ENCODE assay signal across 11 cellular contexts in the genomic region with DNA sequence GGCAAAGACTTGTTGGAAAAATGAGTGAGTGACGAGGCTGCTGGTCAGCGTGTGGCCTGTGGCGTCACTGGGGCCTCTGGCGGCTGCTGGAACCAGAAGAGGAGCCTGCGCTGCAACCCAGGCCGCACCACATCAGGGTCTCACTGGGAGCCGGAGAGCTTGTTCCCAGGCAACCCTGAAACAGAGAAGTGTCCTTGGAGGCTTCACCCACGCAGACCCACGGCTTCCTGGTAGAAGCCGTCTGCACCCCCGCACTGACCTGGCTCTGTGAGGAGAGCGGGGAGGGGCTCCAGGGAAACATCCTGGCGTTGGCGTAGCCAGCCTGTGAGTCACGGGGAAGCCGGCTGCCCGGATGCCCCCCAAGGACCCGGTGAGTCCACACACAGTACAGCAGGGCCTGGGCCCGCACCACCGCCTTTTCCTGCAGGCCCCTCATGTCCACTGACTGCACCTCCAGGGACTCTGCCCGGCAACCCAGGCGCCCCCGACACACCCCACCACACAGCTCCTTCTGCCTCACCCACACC. TPM values are rescaled to one million over a fixed set of nuclear protein-coding genes. Genes with fewer than 3 reads are reported as not detected.
DNase-seq lines count a peak whose midpoint lies in the region; ATAC-seq and TF ChIP-seq lines count a peak whose summit lies in the region.
"Had no signal": no experiment of that assay in that cellular context is flagged by ENCODE, and none has a peak within 500 bp of the region (broad histone marks: within the 10 kb centered on the region; RNA-seq: fewer than 3 reads in every experiment).

No MANE protein-coding gene starts in this region.

- H3K9me3 ChIP-seq in colonic mucosa (no peaks in the 10 kb centered on the region), suprapubic skin (no peaks in the 10 kb centered on the region)

- H3K27me3 ChIP-seq in colonic mucosa (no peaks in the 10 kb centered on the region), suprapubic skin (no peaks in the 10 kb centered on the region)

- peak overlapping the region; percentile 26; the same call in 1 of the 2 replicates for H3K4me3 Mint-ChIP-seq in HFFc6

- H3K4me1 Mint-ChIP-seq in HFFc6 (ENCODE audit: low read depth) = peaks cover 14% of the 10 kb centered on the region

- intact Hi-C loops in colonic mucosa (cut with DNase I) = no loop called here

- no peak for TF ChIP-seq POLR2A in suprapubic skin (IDR thresholded peaks at IDR 0.05)

- H3K27me3 Mint-ChIP-seq in HFFc6 (ENCODE audit: insufficient read depth) = peaks cover 4% of the 10 kb centered on the region

- H3K36me3 Mint-ChIP-seq in HFFc6 (ENCODE audit: low read depth) = no peaks in the 10 kb centered on the region

- H3K4me1 ChIP-seq in colonic mucosa (no peaks in the 10 kb centered on the region), suprapubic skin (peaks cover 12% of the 10 kb centered on the region)

- no peak for ATAC-seq in GM21381 (IDR thresholded peaks at IDR 0.05; ENCODE audit: unreplicated experiment)

- TF ChIP-seq CTCF in HFFc6 (IDR thresholded peaks at IDR 0.05) = no peak
- no peak for TF ChIP-seq CTCF in colonic mucosa (IDR thresholded peaks at IDR 0.05)
- no peak for TF ChIP-seq CTCF in suprapubic skin (IDR thresholded peaks at IDR 0.05)

- no peaks in the 10 kb centered on the region for H3K9me3 Mint-ChIP-seq in HFFc6

- H3K36me3 ChIP-seq in colonic mucosa = no peaks in the 10 kb centered on the region
- no peaks in the 10 kb centered on the region for H3K36me3 ChIP-seq in suprapubic skin

- WGBS in suprapubic skin = 63% methylated on average over 14 of the region's 23 CpGs

- peak overlapping the region; percentile 12 for H3K27ac ChIP-seq in colonic mucosa
- H3K27ac ChIP-seq in suprapubic skin = peak overlapping the region; percentile 72

- H3K4me3 ChIP-seq in colonic mucosa (no peak overlapping the region), suprapubic skin (no peak overlapping the region)

- no peak for TF ChIP-seq EP300 in suprapubic skin (IDR thresholded peaks at IDR 0.05)

- peak overlapping the region; percentile 92 for H3K27ac Mint-ChIP-seq in HFFc6

- DNase-seq in HFFc6 (peak; percentile 50), colonic mucosa (no peak), kidney glomerular epithelial cell (lab: John Stamatoyannopoulos, UW) (peak; percentile 74), suprapubic skin (ENCODE audit: low spot score in 2 of 2) (peak; percentile 84), NCI-H524 treated with DMSO at 0.1 percent for 48 hours (lab: John Stamatoyannopoulos, UW) (no peak), NCI-H1105 (lab: John Stamatoyannopoulos, UW) (no peak), GM19240 (ENCODE audit: insufficient read length, low spot score) (no peak)
- DNase-seq: activated CD8-positive, alpha-beta memory T cell treated with anti-CD3 and anti-CD28 coated beads for 24 hours; NCI-H226; retina had no signal

- no peak overlapping the region for H3K9ac ChIP-seq in colonic mucosa (ENCODE audit: low read depth in 2 of 2, low read length in 2 of 2)

RNA-seq across cellular contexts. Expression of a gene that starts 57.4 kb away (rescaled TPM):
- 100 to 1,000 TPM; 350 to 415 (median 382) TPM for total RNA-seq in HFFc6 (2021; fragmentation: NEBNext Ultra II Directional; extraction: Animal tissue kit (Norgen Biotek cat#: 25700))
- total RNA-seq in colonic mucosa (100 to 1,000 TPM in 1 of 2 donors, 10 to 100 TPM in 1; 39.8 to 131 TPM), suprapubic skin (100 to 1,000 TPM; 105 to 123 (median 109) TPM)

RNA-seq across cellular contexts. Expression of a gene that starts 59.0 kb away (rescaled TPM):
- total RNA-seq in HFFc6 (2021; fragmentation: NEBNext Ultra II Directional; extraction: Animal tissue kit (Norgen Biotek cat#: 25700)) = 100 to 1,000 TPM; 426 to 514 (median 467) TPM
- total RNA-seq in colonic mucosa (100 to 1,000 TPM in 1 of 2 donors, 10 to 100 TPM in 1; 55.7 to 190 TPM), suprapubic skin (100 to 1,000 TPM in 3 of 4 donors, 10 to 100 TPM in 1; 88.9 to 150 (median 126) TPM)

Comparison
In these comparisons a context has a peak if more than half of its experiments do, and no peak if none do; other contexts are left out.
1. DNase-seq: peak in HFFc6 (single experiment), kidney glomerular epithelial cell (single experiment) and suprapubic skin (2 of 2); none in colonic mucosa (single experiment), NCI-H524 treated with DMSO at 0.1 percent for 48 hours (single experiment), NCI-H1105 (single experiment) and GM19240 (single experiment).